18 cellular contexts compared by ENCODE assay signal in the genomic region with DNA sequence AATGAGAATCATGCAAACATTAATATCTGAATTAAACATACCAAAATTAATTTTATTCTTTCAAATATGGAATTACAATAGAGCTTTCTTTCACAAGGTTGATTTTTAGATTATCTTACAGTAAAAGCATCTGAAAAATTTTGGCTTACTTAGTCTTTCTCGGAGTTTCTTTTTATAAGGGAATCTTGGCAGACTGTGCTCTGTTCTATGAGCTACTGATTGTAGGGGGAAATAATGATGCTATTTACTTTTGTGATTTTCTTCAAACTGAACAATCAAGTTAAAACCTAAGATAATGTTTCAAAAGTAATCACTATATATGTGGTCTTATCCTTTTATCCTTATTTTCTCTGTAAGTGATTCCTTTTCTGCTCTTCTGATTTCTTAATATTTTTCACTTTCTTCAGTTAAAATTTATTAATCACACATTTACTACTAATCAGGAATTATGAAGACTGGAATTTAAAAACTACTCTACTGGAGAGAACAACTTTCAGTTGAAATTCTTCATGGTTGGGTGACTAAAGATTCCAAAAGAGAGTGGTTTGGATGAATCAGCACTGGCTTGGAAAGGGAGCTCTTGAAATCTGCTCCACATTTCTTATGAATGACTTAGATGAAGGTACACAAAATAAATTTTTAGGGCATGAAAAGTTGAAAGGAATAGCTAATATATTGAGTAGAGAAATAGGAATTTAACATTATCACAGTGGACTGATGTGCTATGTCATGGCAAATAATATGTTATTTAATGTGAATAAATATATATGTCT.
A peak's percentile ranks its signal among the peaks of the same experiment; 100 is the strongest.
DNase-seq lines count a peak whose midpoint lies in the region; ATAC-seq, FAIRE-seq and TF ChIP-seq lines count a peak whose summit lies in the region.
"Had no signal": no experiment of that assay in that cellular context is flagged by ENCODE, and none has a peak within 500 bp of the region (broad histone marks: within the 10 kb centered on the region; RNA-seq: fewer than 3 reads in every experiment).

No MANE protein-coding gene starts in this region.

- H3K4me2 ChIP-seq in A549, result peak overlapping the region; percentile 68

- H3K4me1 Mint-ChIP-seq in brain, result peaks cover 22% of the 10 kb centered on the region
- H3K4me1 Mint-ChIP-seq in natural killer cell treated with Interleukin-12 subunit alpha and Interleukin-12 subunit beta and Interleukin-15 and Interleukin-18, amount 100 ng/mL, for 72 hours (ENCODE audit: low read depth in 2 of 2), result no peaks in the 10 kb centered on the region
- H3K4me1 Mint-ChIP-seq: H9, neural crest cell had no signal

- no peak for TF ChIP-seq RAD21 in A549 (conservative IDR thresholded peaks at IDR 0.05 in 1 of 2, IDR thresholded peaks at IDR 0.05 in 1 of 2)

- no peaks in the 10 kb centered on the region for H3K36me3 Mint-ChIP-seq in brain
- no peaks in the 10 kb centered on the region for H3K36me3 Mint-ChIP-seq in natural killer cell treated with Interleukin-12 subunit alpha and Interleukin-12 subunit beta and Interleukin-15 and Interleukin-18, amount 100 ng/mL, for 72 hours
- H3K36me3 Mint-ChIP-seq: type B pancreatic cell had no signal

- H3K4me3 ChIP-seq in A549 (no peak overlapping the region), kidney epithelial cell (ENCODE audit: low read depth, low read length) (no peak overlapping the region)
- no peak overlapping the region for H3K4me3 ChIP-seq in effector memory CD4-positive, alpha-beta T cell (ENCODE audit: insufficient read depth, low read depth, low read length, poor library complexity, severe bottlenecking)
- H3K4me3 ChIP-seq: body of pancreas, K562 had no signal

- H3K4me1 ChIP-seq in A549, result peaks cover 22% of the 10 kb centered on the region
- H3K4me1 ChIP-seq in effector memory CD4-positive, alpha-beta T cell (ENCODE audit: control insufficient read depth, insufficient read depth, low read length, poor library complexity, severe bottlenecking), result no peaks in the 10 kb centered on the region
- H3K4me1 ChIP-seq: body of pancreas had no signal

- no peaks in the 10 kb centered on the region for H3K27me3 Mint-ChIP-seq in brain
- no peaks in the 10 kb centered on the region for H3K27me3 Mint-ChIP-seq in natural killer cell treated with Interleukin-12 subunit alpha and Interleukin-12 subunit beta and Interleukin-15 and Interleukin-18, amount 100 ng/mL, for 72 hours
- H3K27me3 Mint-ChIP-seq: type B pancreatic cell had no signal

- no peak for TF ChIP-seq POLR2A in A549 (IDR thresholded peaks at IDR 0.05; ENCODE audit: low read length)

- peak overlapping the region in 3 of 5 experiments; percentile 0 to 81 (median 4) for H3K27ac Mint-ChIP-seq in brain
- H3K27ac Mint-ChIP-seq in natural killer cell treated with Interleukin-12 subunit alpha and Interleukin-12 subunit beta and Interleukin-15 and Interleukin-18, amount 100 ng/mL, for 72 hours, result no peak overlapping the region
- H3K27ac Mint-ChIP-seq: activated T-helper 1 cell treated with anti-CD3 and anti-CD28 coated beads, Interleukin-12 subunit alpha, Interleukin-12 subunit beta, Interleukin-2, Interleukin-4 antibody, amounts not matched to agents 30 ng/mL and 10 ng/mL and 1 ng/mL, durations not matched to agents 14 hours and 24 hours and 36 hours; type B pancreatic cell had no signal

- POLR2A ChIA-PET in A549 (lab: Yijun Ruan, JAX), result interaction anchor here (1.0 kb wide), 1 partner anchor 355 kb away, joined by 3 read pairs; no protein-coding TSS in a partner anchor

- peak overlapping the region; percentile 56 to 80; a peak in 5 of 6 replicates for H3K27ac ChIP-seq in A549
- H3K27ac ChIP-seq in effector memory CD4-positive, alpha-beta T cell (ENCODE audit: insufficient read depth, low read length, poor library complexity, severe bottlenecking), result no peak overlapping the region
- H3K27ac ChIP-seq: body of pancreas had no signal

- peak overlapping the region in 1 of 5 experiments; percentile 7 for H3K4me3 Mint-ChIP-seq in brain
- no peak overlapping the region for H3K4me3 Mint-ChIP-seq in natural killer cell treated with Interleukin-12 subunit alpha and Interleukin-12 subunit beta and Interleukin-15 and Interleukin-18, amount 100 ng/mL, for 72 hours
- H3K4me3 Mint-ChIP-seq: activated T-helper 1 cell treated with anti-CD3 and anti-CD28 coated beads, Interleukin-12 subunit alpha, Interleukin-12 subunit beta, Interleukin-2, Interleukin-4 antibody, amounts not matched to agents 30 ng/mL and 10 ng/mL and 1 ng/mL, durations not matched to agents 14 hours and 24 hours and 36 hours; H9; neural crest cell; type B pancreatic cell had no signal

- TF ChIP-seq EP300 in A549 (IDR thresholded peaks at IDR 0.05), result no peak

- peak; percentile 66 to 91; a peak in 5 of 6 replicates for ATAC-seq in A549
- ATAC-seq in natural killer cell treated with Interleukin-12 subunit alpha and Interleukin-12 subunit beta and Interleukin-15 and Interleukin-18, amount 100 ng/mL, for 72 hours, result no peak
- ATAC-seq: body of pancreas, K562 had no signal

- H3K27me3 ChIP-seq in kidney epithelial cell (ENCODE audit: control insufficient read depth, insufficient read depth, low read length), result no peaks in the 10 kb centered on the region
- no peaks in the 10 kb centered on the region for H3K27me3 ChIP-seq in effector memory CD4-positive, alpha-beta T cell (replicated peaks; ENCODE audit: control insufficient read depth, insufficient read depth, low read length, poor library complexity, severe bottlenecking)
- H3K27me3 ChIP-seq: body of pancreas had no signal

- TF ChIP-seq CTCF in A549 (IDR thresholded peaks at IDR 0.05), result no peak
- TF ChIP-seq CTCF in brain (conservative IDR thresholded peaks at IDR 0.05), result no peak
- no peak for TF ChIP-seq CTCF in kidney epithelial cell (IDR thresholded peaks at IDR 0.05; ENCODE audit: insufficient read depth, low read length, poor library complexity, severe bottlenecking)

- 21% methylated on average over 1 of the region's 1 CpG for WGBS in A549 (ENCODE audit: missing lambda C conversion rate)

- no peaks in the 10 kb centered on the region for H3K9me3 Mint-ChIP-seq in brain
- H3K9me3 Mint-ChIP-seq in natural killer cell treated with Interleukin-12 subunit alpha and Interleukin-12 subunit beta and Interleukin-15 and Interleukin-18, amount 100 ng/mL, for 72 hours, result no peaks in the 10 kb centered on the region
- H3K9me3 Mint-ChIP-seq: activated T-helper 1 cell treated with anti-CD3 and anti-CD28 coated beads, Interleukin-12 subunit alpha, Interleukin-12 subunit beta, Interleukin-2, Interleukin-4 antibody, amounts not matched to agents 30 ng/mL and 10 ng/mL and 1 ng/mL, durations not matched to agents 14 hours and 24 hours and 36 hours; H9; neural crest cell; type B pancreatic cell had no signal

- peak; percentile 24 to 40 for DNase-seq in A549 (ENCODE audit: low read depth in 1 of 2, low spot score in 1 of 2)
- DNase-seq in HS-5 (ENCODE audit: low read depth), result peak; percentile 67
- peak; percentile 54 for DNase-seq in kidney epithelial cell (ENCODE audit: low read depth)
- no peak for DNase-seq in effector memory CD4-positive, alpha-beta T cell
- no peak for DNase-seq in natural killer cell treated with Interleukin-12 subunit alpha and Interleukin-12 subunit beta and Interleukin-15 and Interleukin-18, amount 100 ng/mL, for 72 hours (ENCODE audit: low spot score)
- DNase-seq in SKM-1 treated with dmso at 0.1 percent for 144 hours (lab: John Stamatoyannopoulos, UW; ENCODE audit: unreplicated experiment), result no peak
- DNase-seq in OCI-M2 (lab: John Stamatoyannopoulos, UW; ENCODE audit: unreplicated experiment), result no peak
- DNase-seq: body of pancreas, DMS79 treated with DMSO at 0.1 percent for 48 hours, H9, islet precursor cell, NCI-H146 had no signal

- CTCF ChIA-PET in A549 (lab: Yijun Ruan, JAX), result interaction anchor here (0.6 to 1.1 kb wide), 2 partner anchors 9 to 1034 kb away, joined by 3 read pairs; no protein-coding TSS in a partner anchor

- no peaks in the 10 kb centered on the region for H3K9me3 ChIP-seq in A549
- no peaks in the 10 kb centered on the region for H3K9me3 ChIP-seq in effector memory CD4-positive, alpha-beta T cell (ENCODE audit: control insufficient read depth, low read length)
- H3K9me3 ChIP-seq: body of pancreas had no signal

- H3K36me3 ChIP-seq in kidney epithelial cell (ENCODE audit: control insufficient read depth, insufficient read depth, low read length), result no peaks in the 10 kb centered on the region
- no peaks in the 10 kb centered on the region for H3K36me3 ChIP-seq in effector memory CD4-positive, alpha-beta T cell (ENCODE audit: control insufficient read depth, insufficient read depth, low read length)

- peak; percentile 95 for FAIRE-seq in A549 (lab: Jason Lieb, UNC)
- FAIRE-seq: GM18507, K562 had no signal

TF ChIP-seq in A549, 52 proteins besides CTCF, POLR2A, EP300 and RAD21 (continues in another document):
- TF ChIP-seq TFCP2L1 (CRISPR knock-in tag; IDR thresholded peaks at IDR 0.05) (no peak), MAFK (IDR thresholded peaks at IDR 0.05; ENCODE audit: partially characterized antibody) (peak; percentile 4), POLR2AphosphoS2 (conservative IDR thresholded peaks at IDR 0.05; ENCODE audit: low read length) (no peak), RARB (CRISPR knock-in tag; IDR thresholded peaks at IDR 0.05) (no peak)
- TF ChIP-seq, protein P1, sequence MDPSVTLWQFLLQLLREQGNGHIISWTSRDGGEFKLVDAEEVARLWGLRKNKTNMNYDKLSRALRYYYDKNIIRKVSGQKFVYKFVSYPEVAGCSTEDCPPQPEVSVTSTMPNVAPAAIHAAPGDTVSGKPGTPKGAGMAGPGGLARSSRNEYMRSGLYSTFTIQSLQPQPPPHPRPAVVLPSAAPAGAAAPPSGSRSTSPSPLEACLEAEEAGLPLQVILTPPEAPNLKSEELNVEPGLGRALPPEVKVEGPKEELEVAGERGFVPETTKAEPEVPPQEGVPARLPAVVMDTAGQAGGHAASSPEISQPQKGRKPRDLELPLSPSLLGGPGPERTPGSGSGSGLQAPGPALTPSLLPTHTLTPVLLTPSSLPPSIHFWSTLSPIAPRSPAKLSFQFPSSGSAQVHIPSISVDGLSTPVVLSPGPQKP (IDR thresholded peaks at IDR 0.05; ENCODE audit: low read depth, low read length), result no peak
- TF ChIP-seq, protein P2, sequence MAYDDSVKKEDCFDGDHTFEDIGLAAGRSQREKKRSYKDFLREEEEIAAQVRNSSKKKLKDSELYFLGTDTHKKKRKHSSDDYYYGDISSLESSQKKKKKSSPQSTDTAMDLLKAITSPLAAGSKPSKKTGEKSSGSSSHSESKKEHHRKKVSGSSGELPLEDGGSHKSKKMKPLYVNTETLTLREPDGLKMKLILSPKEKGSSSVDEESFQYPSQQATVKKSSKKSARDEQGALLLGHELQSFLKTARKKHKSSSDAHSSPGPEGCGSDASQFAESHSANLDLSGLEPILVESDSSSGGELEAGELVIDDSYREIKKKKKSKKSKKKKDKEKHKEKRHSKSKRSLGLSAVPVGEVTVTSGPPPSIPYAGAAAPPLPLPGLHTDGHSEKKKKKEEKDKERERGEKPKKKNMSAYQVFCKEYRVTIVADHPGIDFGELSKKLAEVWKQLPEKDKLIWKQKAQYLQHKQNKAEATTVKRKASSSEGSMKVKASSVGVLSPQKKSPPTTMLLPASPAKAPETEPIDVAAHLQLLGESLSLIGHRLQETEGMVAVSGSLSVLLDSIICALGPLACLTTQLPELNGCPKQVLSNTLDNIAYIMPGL (CRISPR knock-in tag; IDR thresholded peaks at IDR 0.05; ENCODE audit: borderline replicate concordance), result no peak

Comparison
In these comparisons a context has a peak if more than half of its experiments do, and no peak if none do; other contexts are left out.
1. ATAC-seq: peak in A549 (2 of 2); none in natural killer cell treated with Interleukin-12 subunit alpha and Interleukin-12 subunit beta and Interleukin-15 and Interleukin-18, amount 100 ng/mL, for 72 hours (0 of 2).
2. DNase-seq: peak in A549 (2 of 2), HS-5 (single experiment) and kidney epithelial cell (single experiment); none in effector memory CD4-positive, alpha-beta T cell (0 of 3), natural killer cell treated with Interleukin-12 subunit alpha and Interleukin-12 subunit beta and Interleukin-15 and Interleukin-18, amount 100 ng/mL, for 72 hours (single experiment), SKM-1 treated with dmso at 0.1 percent for 144 hours (single experiment) and OCI-M2 (single experiment).
3. H3K27ac Mint-ChIP-seq: peak in brain (3 of 5); none in natural killer cell treated with Interleukin-12 subunit alpha and Interleukin-12 subunit beta and Interleukin-15 and Interleukin-18, amount 100 ng/mL, for 72 hours (0 of 2).